Comparison of ENCODE assay signal across 8 cellular contexts in genomic region chr16:28822520-28823290, GRCh38. TPM values are rescaled to one million over a fixed set of nuclear protein-coding genes. Genes with fewer than 3 reads are reported as not detected.
DNase-seq lines count a peak whose midpoint lies in the region; TF ChIP-seq lines count a peak whose summit lies in the region.

Gene ATXN2L, plus strand, starts transcription at chr16:28822999. Its CDS starts 261 bp downstream, at chr16:28823260.

- H3K27me3 Mint-ChIP-seq in HFFc6 (ENCODE audit: insufficient read depth): peaks cover 5% of the 10 kb centered on the region; the same call in 1 of the 2 replicates
- H3K27me3 Mint-ChIP-seq in activated naive CD8-positive, alpha-beta T cell: no peaks in the 10 kb centered on the region
- peaks cover 16% of the 10 kb centered on the region for H3K27me3 Mint-ChIP-seq in glutamatergic neuron (ENCODE audit: unreplicated experiment)

- H3K36me3 Mint-ChIP-seq in HFFc6 (ENCODE audit: low read depth): peaks cover 33% of the 10 kb centered on the region
- peaks cover 15% of the 10 kb centered on the region for H3K36me3 Mint-ChIP-seq in activated naive CD8-positive, alpha-beta T cell
- H3K36me3 Mint-ChIP-seq in glutamatergic neuron (ENCODE audit: unreplicated experiment): no peaks in the 10 kb centered on the region

- H3K9me3 ChIP-seq in osteoblast (ENCODE audit: low read depth, low read length): no peaks in the 10 kb centered on the region
- no peaks in the 10 kb centered on the region for H3K9me3 ChIP-seq in testis

- H3K9me3 Mint-ChIP-seq in HFFc6 (no peaks in the 10 kb centered on the region), glutamatergic neuron (ENCODE audit: unreplicated experiment) (peaks cover 3% of the 10 kb centered on the region)
- no peaks in the 10 kb centered on the region for H3K9me3 Mint-ChIP-seq in activated naive CD8-positive, alpha-beta T cell (ENCODE audit: low read depth)

- H3K4me1 ChIP-seq in osteoblast (ENCODE audit: insufficient read depth, low read length) (peaks cover 26% of the 10 kb centered on the region), testis (peaks cover 25% of the 10 kb centered on the region)

- H3K4me3 ChIP-seq in osteoblast (ENCODE audit: insufficient read depth, low read length): peak within 1 kb of the TSS; percentile 100
- peak within 1 kb of the TSS; percentile 74 to 100 for H3K4me3 ChIP-seq in testis

- H3K27ac ChIP-seq in osteoblast (ENCODE audit: low read depth, low read length) (peak within 1 kb of the TSS; percentile 93), testis (peak within 1 kb of the TSS; percentile 95 to 99)

- H3K4me3 Mint-ChIP-seq in HFFc6 (peak within 1 kb of the TSS; percentile 100), glutamatergic neuron (ENCODE audit: unreplicated experiment) (peak within 1 kb of the TSS; percentile 96)
- peak within 1 kb of the TSS; percentile 97 for H3K4me3 Mint-ChIP-seq in activated naive CD8-positive, alpha-beta T cell

- peaks cover 43% of the 10 kb centered on the region for H3K4me1 Mint-ChIP-seq in HFFc6 (ENCODE audit: low read depth)
- peaks cover 47% of the 10 kb centered on the region for H3K4me1 Mint-ChIP-seq in activated naive CD8-positive, alpha-beta T cell (ENCODE audit: low read depth)
- H3K4me1 Mint-ChIP-seq in glutamatergic neuron (ENCODE audit: low read depth, unreplicated experiment): peaks cover 18% of the 10 kb centered on the region

- peak; percentile 96 for DNase-seq in GM03348 (ENCODE audit: low spot score)
- peak; percentile 92 for DNase-seq in HFFc6
- peak; percentile 77 for DNase-seq in NCI-H1048 (lab: John Stamatoyannopoulos, UW)
- peak; percentile 92 for DNase-seq in SKM-1 treated with dmso at 0.1 percent for 144 hours (lab: John Stamatoyannopoulos, UW; ENCODE audit: unreplicated experiment)
- peak; percentile 94 for DNase-seq in glutamatergic neuron
- peak; percentile 98 for DNase-seq in osteoblast (ENCODE audit: insufficient read length, low spot score, missing footprints)
- peak; percentile 95 for DNase-seq in testis

- TF ChIP-seq CTCF in HFFc6 (IDR thresholded peaks at IDR 0.05) (peak; percentile 63), glutamatergic neuron (IDR thresholded peaks at IDR 0.05; ENCODE audit: partially characterized antibody, unreplicated experiment) (peak; percentile 30), osteoblast (IDR thresholded peaks at IDR 0.05; ENCODE audit: extremely low read depth, low read depth, low read length) (no peak), testis (IDR thresholded peaks at IDR 0.05) (peak in 2 of 3 experiments; percentile 44 to 63)

- 0 to 1% methylated on average over 33 to 53 of the region's 91 CpGs for WGBS in testis, 2 donors

- H2AFZ ChIP-seq in osteoblast (ENCODE audit: low read length): peak within 1 kb of the TSS; percentile 93

- TF ChIP-seq POLR2A in testis (IDR thresholded peaks at IDR 0.05): peak; percentile 2

- H3K36me3 ChIP-seq in osteoblast (ENCODE audit: insufficient read depth, low read length): peaks cover 37% of the 10 kb centered on the region
- peaks cover 3% of the 10 kb centered on the region for H3K36me3 ChIP-seq in testis (ENCODE audit: low read depth, missing control alignments)

- peaks cover 28% of the 10 kb centered on the region for H4K20me1 ChIP-seq in osteoblast (ENCODE audit: insufficient read depth, low read length)

- peak within 1 kb of the TSS; percentile 100 for H3K4me2 ChIP-seq in osteoblast (ENCODE audit: insufficient read depth, low read length)

- peaks cover 72% of the 10 kb centered on the region for H3K79me2 ChIP-seq in osteoblast (ENCODE audit: insufficient read depth, low read length)

- H3K27ac Mint-ChIP-seq in HFFc6 (peak within 1 kb of the TSS; percentile 97), glutamatergic neuron (ENCODE audit: unreplicated experiment) (peak within 1 kb of the TSS; percentile 31)
- H3K27ac Mint-ChIP-seq in activated naive CD8-positive, alpha-beta T cell: peak within 1 kb of the TSS; percentile 99

- intact Hi-C loops in testis (cut with DNase I; ENCODE audit: low total_unique reads): no loop called here

- H3K27me3 ChIP-seq in osteoblast (ENCODE audit: insufficient read depth, low read length) (no peaks in the 10 kb centered on the region), testis (no peaks in the 10 kb centered on the region)

RNA-seq across cellular contexts. Expression of gene ATXN2L, which starts in this region (rescaled TPM):
- total RNA-seq in HFFc6 (2021; fragmentation: NEBNext Ultra II Directional; extraction: Animal tissue kit (Norgen Biotek cat#: 25700)): 100 to 1,000 TPM; 125 to 152 (median 134) TPM
- total RNA-seq in glutamatergic neuron (ENCODE audit: unreplicated experiment): 261 TPM
- 54.5 and 62.6 TPM in 2 replicates for total RNA-seq in osteoblast
- total RNA-seq in testis: 100 to 1,000 TPM; 242 to 345 TPM
- 521 TPM for polyA plus RNA-seq in testis (ENCODE audit: insufficient read depth, low read depth, low replicate concordance)

Comparison
In these comparisons a context has a peak if more than half of its experiments do, and no peak if none do; other contexts are left out.
1. Peak in every context shown above with its lines: DNase-seq, H3K4me3 ChIP-seq and H3K27ac ChIP-seq.
2. H3K27ac Mint-ChIP-seq: peak in every context shown above with its lines; median percentile 99 in activated naive CD8-positive, alpha-beta T cell; 97 in HFFc6; 31 in glutamatergic neuron.